Comparison of ENCODE assay signal across 23 cellular contexts in genomic region chr12:129296636-129297035, GRCh38.
DNase-seq lines count a peak whose midpoint lies in the region; ATAC-seq, FAIRE-seq and TF ChIP-seq lines count a peak whose summit lies in the region.
"Had no signal": no experiment of that assay in that cellular context is flagged by ENCODE, and none has a peak within 500 bp of the region (broad histone marks: within the 10 kb centered on the region; RNA-seq: fewer than 3 reads in every experiment).

No MANE protein-coding gene starts in this region.

- H4K20me1 ChIP-seq in astrocyte (ENCODE audit: insufficient read depth, low read length): no peaks in the 10 kb centered on the region
- H4K20me1 ChIP-seq: BLaER1 treated with 17β-estradiol and CSF1 and Interleukin-3, amounts not matched to agents 10 nM and 100 nM had no signal

- no peaks in the 10 kb centered on the region for H3K79me2 ChIP-seq in astrocyte (ENCODE audit: insufficient read depth, low read length)

- no peak overlapping the region for H3K27ac Mint-ChIP-seq in astrocyte (ENCODE audit: unreplicated experiment)
- H3K27ac Mint-ChIP-seq: B cell; CD4-positive, alpha-beta T cell; CD8-positive, alpha-beta T cell had no signal

- H3K4me1 ChIP-seq in astrocyte (ENCODE audit: insufficient read depth, low read length): peaks cover 4% of the 10 kb centered on the region
- H3K4me1 ChIP-seq: BLaER1 treated with 17β-estradiol and CSF1 and Interleukin-3, amounts not matched to agents 10 nM and 100 nM; Caco-2 had no signal

- H3K4me3 Mint-ChIP-seq in astrocyte (ENCODE audit: unreplicated experiment): no peak overlapping the region
- H3K4me3 Mint-ChIP-seq: B cell; CD4-positive, alpha-beta T cell; CD8-positive, alpha-beta T cell had no signal

- no peak overlapping the region for H3K4me3 ChIP-seq in astrocyte (ENCODE audit: insufficient read depth, low read depth, low read length)
- H3K4me3 ChIP-seq: BLaER1 treated with 17β-estradiol and CSF1 and Interleukin-3, amounts not matched to agents 10 nM and 100 nM; GM12878 had no signal

- H3K27ac ChIP-seq in astrocyte (ENCODE audit: low read depth, low read length): peak overlapping the region; percentile 3
- H3K27ac ChIP-seq: BLaER1 treated with 17β-estradiol and CSF1 and Interleukin-3, amounts not matched to agents 10 nM and 100 nM; C4-2B had no signal

- DNase-seq in HT1080 (ENCODE audit: low read depth): peak; percentile 34
- DNase-seq in astrocyte (ENCODE audit: low read depth): peak; percentile 41
- no peak for DNase-seq in omental fat pad (ENCODE audit: low spot score)
- no peak for DNase-seq in activated T-cell treated with anti-CD3 and anti-CD28 coated beads for 4 hours
- no peak for DNase-seq in Ammon's horn (ENCODE audit: low spot score)
- DNase-seq in HT-29 (ENCODE audit: low spot score): no peak
- DNase-seq: 8988T; ACHN; Caco-2; Calu3; CD4-positive, alpha-beta T cell; CD8-positive, alpha-beta T cell; DMS79 treated with DMSO at 0.1 percent for 48 hours; EL; GDM1 had no signal

- no peaks in the 10 kb centered on the region for H3K27me3 ChIP-seq in astrocyte (ENCODE audit: insufficient read depth, low read length)
- H3K27me3 ChIP-seq: BLaER1 treated with 17β-estradiol and CSF1 and Interleukin-3, amounts not matched to agents 10 nM and 100 nM had no signal

- peak overlapping the region; percentile 4 for H2AFZ ChIP-seq in astrocyte (ENCODE audit: low read depth, low read length)

- no peaks in the 10 kb centered on the region for H3K27me3 Mint-ChIP-seq in astrocyte (ENCODE audit: low read depth, unreplicated experiment)
- H3K27me3 Mint-ChIP-seq: B cell; CD4-positive, alpha-beta T cell had no signal

- H3K36me3 ChIP-seq in astrocyte (ENCODE audit: insufficient read depth, low read length): no peaks in the 10 kb centered on the region
- H3K36me3 ChIP-seq: BLaER1 treated with 17β-estradiol and CSF1 and Interleukin-3, amounts not matched to agents 10 nM and 100 nM had no signal

- no peaks in the 10 kb centered on the region for H3K36me3 Mint-ChIP-seq in astrocyte (ENCODE audit: low read depth, unreplicated experiment)
- H3K36me3 Mint-ChIP-seq: CD8-positive, alpha-beta T cell had no signal

- no peaks in the 10 kb centered on the region for H3K4me1 Mint-ChIP-seq in astrocyte (ENCODE audit: low read depth, unreplicated experiment)
- H3K4me1 Mint-ChIP-seq: B cell had no signal

- H3K9ac ChIP-seq in astrocyte (ENCODE audit: low read length): no peak overlapping the region
- H3K9ac ChIP-seq: BLaER1 treated with 17β-estradiol and CSF1 and Interleukin-3, amounts not matched to agents 10 nM and 100 nM had no signal

- no peaks in the 10 kb centered on the region for H3K9me3 ChIP-seq in astrocyte (ENCODE audit: insufficient read depth, low read depth, low read length)
- H3K9me3 ChIP-seq: BLaER1 treated with 17β-estradiol and CSF1 and Interleukin-3, amounts not matched to agents 10 nM and 100 nM; Caco-2 had no signal

- no peak for FAIRE-seq in astrocyte (lab: Jason Lieb, UNC)
- FAIRE-seq: A204.1, D721Med, GM12878, GM12892, GM18507 had no signal

- TF ChIP-seq CTCF in astrocyte (IDR thresholded peaks at IDR 0.05; ENCODE audit: insufficient read depth, low read depth, low read length): no peak
- no peak for TF ChIP-seq CTCF in omental fat pad (IDR thresholded peaks at IDR 0.05)

- H3K9me3 Mint-ChIP-seq in astrocyte (ENCODE audit: unreplicated experiment): peaks cover 20% of the 10 kb centered on the region

- no peak overlapping the region for H3K4me2 ChIP-seq in astrocyte (ENCODE audit: low read length)
- H3K4me2 ChIP-seq: BLaER1 treated with 17β-estradiol and CSF1 and Interleukin-3, amounts not matched to agents 10 nM and 100 nM had no signal

- peak; percentile 78 for ATAC-seq in omental fat pad (ENCODE audit: low FRiP score)
- ATAC-seq: CD8-positive, alpha-beta T cell; GM12878 had no signal

Comparison
In these comparisons a context has a peak if more than half of its experiments do, and no peak if none do; other contexts are left out.
1. DNase-seq: peak in HT1080 (single experiment) and astrocyte (single experiment); none in omental fat pad (single experiment), activated T-cell treated with anti-CD3 and anti-CD28 coated beads for 4 hours (single experiment), Ammon's horn (single experiment) and HT-29 (single experiment).